In genomic region chr17:41519501-41520224, GRCh38 we compare ENCODE assay signal across 13 cellular contexts. TPM values are rescaled to one million over a fixed set of nuclear protein-coding genes. Genes with fewer than 3 reads are reported as not detected.
DNase-seq lines count a peak whose midpoint lies in the region; ATAC-seq and TF ChIP-seq lines count a peak whose summit lies in the region.
"Had no signal": no experiment of that assay in that cellular context is flagged by ENCODE, and none has a peak within 500 bp of the region (broad histone marks: within the 10 kb centered on the region; RNA-seq: fewer than 3 reads in every experiment).

No MANE protein-coding gene starts in this region.

- POLR2A ChIA-PET in PC-3 (lab: Charles Lee; ENCODE audit: unreplicated experiment), result interaction anchor here (0.9 kb wide), 1 partner anchor 29 kb away, joined by 30 read pairs; no protein-coding TSS in a partner anchor

- ATAC-seq in PC-3 (peak; percentile 1; the same call in 1 of the 2 replicates), left colon (peak; percentile 11), omental fat pad (ENCODE audit: low FRiP score) (no peak)

- H3K4me1 ChIP-seq in PC-3 (ENCODE audit: insufficient read depth, low read length), result peaks cover 71% of the 10 kb centered on the region

- BruUV-seq in PC-3 (replicated peaks; lab: Mats Ljungman, UMichigan), result no TSS peak

- no peak overlapping the region for H3K4me3 Mint-ChIP-seq in chondrocyte (ENCODE audit: unreplicated experiment)
- H3K4me3 Mint-ChIP-seq: activated CD4-positive, alpha-beta memory T cell treated with anti-CD3 and anti-CD28 coated beads, Interleukin-2, amount 10 ng/mL, durations not matched to agents 7 days and 5 days had no signal

- DNase-seq in COR-L47 (lab: John Stamatoyannopoulos, UW), result peak; percentile 88
- DNase-seq in NCI-H1417 (lab: John Stamatoyannopoulos, UW), result peak in 2 of 3 experiments; percentile 85 to 95
- DNase-seq in PC-3, result peak; percentile 58
- DNase-seq in left colon, result peak in 1 of 2 donors; percentile 59
- DNase-seq in KG1 (lab: John Stamatoyannopoulos, UW), result no peak
- DNase-seq in chondrocyte (ENCODE audit: low spot score), result no peak
- DNase-seq in dermis blood vessel endothelial cell, result no peak
- DNase-seq in omental fat pad (ENCODE audit: low spot score), result no peak
- DNase-seq: activated CD4-positive, alpha-beta memory T cell treated with anti-CD3 and anti-CD28 coated beads, Interleukin-2, amount 10 ng/mL, durations not matched to agents 7 days and 5 days; AML-193; NCI-H187; stimulated activated CD8-positive, alpha-beta memory T cell treated with anti-CD3 and anti-CD28 coated beads, Interleukin-4, amount 100 ng/mL, for 48 hours had no signal

- H3K79me2 ChIP-seq in PC-3 (ENCODE audit: low read length), result no peaks in the 10 kb centered on the region; the same call in 1 of the 2 replicates

- H3K4me1 Mint-ChIP-seq in chondrocyte (ENCODE audit: low read depth), result peaks cover 8% of the 10 kb centered on the region
- H3K4me1 Mint-ChIP-seq: activated CD4-positive, alpha-beta memory T cell treated with anti-CD3 and anti-CD28 coated beads, Interleukin-2, amount 10 ng/mL, durations not matched to agents 7 days and 5 days had no signal

- no peaks in the 10 kb centered on the region for H3K9me3 Mint-ChIP-seq in chondrocyte (ENCODE audit: low read depth)
- H3K9me3 Mint-ChIP-seq: activated CD4-positive, alpha-beta memory T cell treated with anti-CD3 and anti-CD28 coated beads, Interleukin-2, amount 10 ng/mL, durations not matched to agents 7 days and 5 days had no signal

- H3K9me2 ChIP-seq in PC-3 (replicated peaks; ENCODE audit: low read length), result no peaks in the 10 kb centered on the region

- no peaks in the 10 kb centered on the region for H3K36me3 Mint-ChIP-seq in chondrocyte (ENCODE audit: low read depth)

- no peaks in the 10 kb centered on the region for H4K20me1 ChIP-seq in PC-3 (ENCODE audit: low read length)

- H3K36me3 ChIP-seq in PC-3 (ENCODE audit: low read depth, low read length), result peaks cover 15% of the 10 kb centered on the region; the same call in 1 of the 2 replicates

- H3K27ac Mint-ChIP-seq in chondrocyte (ENCODE audit: unreplicated experiment), result no peak overlapping the region
- H3K27ac Mint-ChIP-seq: activated CD4-positive, alpha-beta memory T cell treated with anti-CD3 and anti-CD28 coated beads, Interleukin-2, amount 10 ng/mL, durations not matched to agents 7 days and 5 days had no signal

- H3K9me3 ChIP-seq in PC-3 (ENCODE audit: low read length), result no peaks in the 10 kb centered on the region

- no peak overlapping the region for H2AFZ ChIP-seq in PC-3 (ENCODE audit: low read length)

- peak overlapping the region; percentile 83 for H3K9ac ChIP-seq in PC-3 (ENCODE audit: low read length)

- H3K4me2 ChIP-seq in PC-3 (ENCODE audit: low read length), result peak overlapping the region; percentile 60

- peak overlapping the region; percentile 97 for H3K27ac ChIP-seq in PC-3 (ENCODE audit: low read length)

- TF ChIP-seq CTCF in PC-3 (conservative IDR thresholded peaks at IDR 0.05; ENCODE audit: low read depth, low read length) (no peak), chondrocyte (IDR thresholded peaks at IDR 0.05) (no peak), omental fat pad (IDR thresholded peaks at IDR 0.05) (no peak)

- peaks cover 11% of the 10 kb centered on the region for H3F3A ChIP-seq in PC-3 (ENCODE audit: low read length, unreplicated experiment)

- no peaks in the 10 kb centered on the region for H3K27me3 ChIP-seq in PC-3 (ENCODE audit: low read length)

- peaks cover 7% of the 10 kb centered on the region for H3K27me3 Mint-ChIP-seq in chondrocyte (ENCODE audit: low read depth)
- H3K27me3 Mint-ChIP-seq: activated CD4-positive, alpha-beta memory T cell treated with anti-CD3 and anti-CD28 coated beads, Interleukin-2, amount 10 ng/mL, durations not matched to agents 7 days and 5 days had no signal

- H3K4me3 ChIP-seq in PC-3 (ENCODE audit: low read length), result peak overlapping the region; percentile 22; the same call in 1 of the 2 replicates

- CTCF ChIA-PET in PC-3 (lab: Charles Lee), result interaction anchor here (1.8 kb wide), 1 partner anchor 29 kb away, joined by 8 read pairs; no protein-coding TSS in a partner anchor

- intact Hi-C loops in PC-3 (cut with micrococcal nuclease), result loop anchor here (2.0 to 10.0 kb wide), 3 partner anchors 115 to 715 kb away; no protein-coding TSS in a partner anchor
- intact Hi-C loops in left colon (cut with DNase I, micrococcal nuclease), result no loop called here

RNA-seq across cellular contexts. Expression of gene KRT15, which starts 1.0 kb away (rescaled TPM):
- total RNA-seq in PC-3 (2014; rRNA removed) (121 and 144 TPM in 2 replicates), left colon (10 to 100 TPM in 1 of 2 donors, 1 to 10 TPM in 1; 6.8 to 30.9 TPM), chondrocyte (not detected in 3 replicates), dermis blood vessel endothelial cell (0.51 TPM in 2 replicates), omental fat pad (1 to 10 TPM in 2 of 4 donors, under 1 TPM in 1, not detected in 1; 0.31 to 2.5 (median 1.8) TPM)
- total RNA-seq: activated CD4-positive, alpha-beta memory T cell treated with anti-CD3 and anti-CD28 coated beads, Interleukin-2, amount 10 ng/mL, durations not matched to agents 7 days and 5 days; skeletal muscle tissue had no signal

RNA-seq across cellular contexts. Expression of gene KRT19, which starts 8.4 kb away (rescaled TPM):
- 2,299 and 2,451 TPM in 2 replicates for total RNA-seq in PC-3 (2014; rRNA removed)
- total RNA-seq in left colon, result 1,000 to 10,000 TPM; 1,911 to 3,076 TPM
- total RNA-seq in chondrocyte, result 1.3 to 1.7 TPM in 2 of 3 replicates, not detected in the other
- 10.7 and 10.9 TPM in 2 replicates for total RNA-seq in dermis blood vessel endothelial cell
- 100 to 1,000 TPM in 2 of 4 donors, 10 to 100 TPM in 2; 22.1 to 838 (median 270) TPM for total RNA-seq in omental fat pad
- total RNA-seq: activated CD4-positive, alpha-beta memory T cell treated with anti-CD3 and anti-CD28 coated beads, Interleukin-2, amount 10 ng/mL, durations not matched to agents 7 days and 5 days; skeletal muscle tissue had no signal

RNA-seq across cellular contexts. Expression of gene KRT13, which starts 14.3 kb away (rescaled TPM):
- total RNA-seq in PC-3 (2014; rRNA removed) (1.4 TPM in 2 replicates), left colon (under 1 TPM in 1 of 2 donors, not detected in 1; 0.82 TPM), chondrocyte (not detected in 3 replicates), dermis blood vessel endothelial cell (not detected in 2 replicates), omental fat pad (under 1 TPM in 1 of 4 donors, not detected in 3; 0.65 TPM)
- total RNA-seq: activated CD4-positive, alpha-beta memory T cell treated with anti-CD3 and anti-CD28 coated beads, Interleukin-2, amount 10 ng/mL, durations not matched to agents 7 days and 5 days; skeletal muscle tissue had no signal

RNA-seq across cellular contexts. Expression of gene KRT36, which starts 30.0 kb away (rescaled TPM):
- total RNA-seq in PC-3 (2014; rRNA removed) (not detected in 2 replicates), left colon (under 1 TPM in 1 of 2 donors, not detected in 1; 0.27 TPM), chondrocyte (not detected in 3 replicates), dermis blood vessel endothelial cell (0.14 and 0.17 TPM in 2 replicates), omental fat pad (not detected)
- total RNA-seq: activated CD4-positive, alpha-beta memory T cell treated with anti-CD3 and anti-CD28 coated beads, Interleukin-2, amount 10 ng/mL, durations not matched to agents 7 days and 5 days; skeletal muscle tissue had no signal

RNA-seq across cellular contexts. Expression of gene KRT35, which starts 38.7 kb away (rescaled TPM):
- not detected in 2 replicates for total RNA-seq in PC-3 (2014; rRNA removed)
- total RNA-seq in left colon, result not detected
- not detected in 3 replicates for total RNA-seq in chondrocyte
- not detected in 2 replicates for total RNA-seq in dermis blood vessel endothelial cell
- total RNA-seq in omental fat pad, result not detected
- total RNA-seq: activated CD4-positive, alpha-beta memory T cell treated with anti-CD3 and anti-CD28 coated beads, Interleukin-2, amount 10 ng/mL, durations not matched to agents 7 days and 5 days; skeletal muscle tissue had no signal

Comparison
In these comparisons a context has a peak if more than half of its experiments do, and no peak if none do; other contexts are left out.
1. DNase-seq: peak in COR-L47 (single experiment), NCI-H1417 (2 of 3) and PC-3 (single experiment); none in KG1 (single experiment), chondrocyte (single experiment), dermis blood vessel endothelial cell (single experiment) and omental fat pad (single experiment).